In the genomic region with DNA sequence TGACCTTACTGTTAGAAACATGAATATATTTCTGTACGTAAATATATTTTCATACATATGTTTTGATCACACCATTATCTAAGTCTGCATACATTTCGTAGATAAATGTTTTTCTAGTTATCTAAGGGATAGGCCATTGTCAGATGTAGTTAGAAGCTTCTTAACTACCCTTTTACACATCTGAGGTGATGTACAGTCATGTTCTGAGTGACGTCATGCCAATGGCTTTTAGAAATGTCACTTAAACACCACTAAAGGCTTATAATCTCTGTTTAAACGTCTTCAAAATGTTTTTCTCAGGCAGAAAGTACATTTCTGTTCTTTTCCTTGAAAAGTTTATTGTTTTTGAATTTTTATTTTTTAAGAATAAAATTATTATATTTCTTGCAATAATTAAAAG, we compare ENCODE assay signal across 24 cellular contexts.
DNase-seq lines count a peak whose midpoint lies in the region; ATAC-seq, FAIRE-seq and TF ChIP-seq lines count a peak whose summit lies in the region.
"Had no signal": no experiment of that assay in that cellular context is flagged by ENCODE, and none has a peak within 500 bp of the region (broad histone marks: within the 10 kb centered on the region; RNA-seq: fewer than 3 reads in every experiment).

No MANE protein-coding gene starts in this region.

- no peaks in the 10 kb centered on the region for H3K27me3 Mint-ChIP-seq in activated CD8-positive, alpha-beta T cell treated with anti-CD3 and anti-CD28 coated beads for 36 hours
- no peaks in the 10 kb centered on the region for H3K27me3 Mint-ChIP-seq in naive thymus-derived CD4-positive, alpha-beta T cell
- H3K27me3 Mint-ChIP-seq: CD4-positive, alpha-beta T cell had no signal

- no peak for TF ChIP-seq RAD21 in HepG2 (CRISPR knock-in tag; IDR thresholded peaks at IDR 0.05)
- no peak for TF ChIP-seq RAD21 in K562 (CRISPR knock-in tag; conservative IDR thresholded peaks at IDR 0.05 in 1 of 2, IDR thresholded peaks at IDR 0.05 in 1 of 2)

- H3K27me3 ChIP-seq in HepG2 (ENCODE audit: control insufficient read depth in 1 of 2, insufficient read depth in 2 of 2, low read length in 2 of 2) (no peaks in the 10 kb centered on the region), right lobe of liver (no peaks in the 10 kb centered on the region), K562 (ENCODE audit: control insufficient read depth in 2 of 2, insufficient read depth in 2 of 2, low read length in 2 of 2) (no peaks in the 10 kb centered on the region)
- no peaks in the 10 kb centered on the region for H3K27me3 ChIP-seq in naive thymus-derived CD4-positive, alpha-beta T cell (ENCODE audit: control insufficient read depth in 2 of 2, insufficient read depth in 2 of 2, low read length in 2 of 2)
- H3K27me3 ChIP-seq: BLaER1 treated with 17β-estradiol and CSF1 and Interleukin-3, amounts not matched to agents 10 nM and 100 nM had no signal

- H3K79me2 ChIP-seq in HepG2 (ENCODE audit: insufficient read depth, low read length) (no peaks in the 10 kb centered on the region), K562 (ENCODE audit: control insufficient read depth, insufficient read depth, low read length) (no peaks in the 10 kb centered on the region)

- H3K27ac Mint-ChIP-seq in activated CD8-positive, alpha-beta T cell treated with anti-CD3 and anti-CD28 coated beads for 36 hours: no peak overlapping the region
- H3K27ac Mint-ChIP-seq in naive thymus-derived CD4-positive, alpha-beta T cell: no peak overlapping the region
- H3K27ac Mint-ChIP-seq: B cell; CD4-positive, alpha-beta T cell; CD8-positive, alpha-beta T cell had no signal

- BruUV-seq in HepG2 (replicated peaks; lab: Mats Ljungman, UMichigan): no TSS peak
- no TSS peak for BruUV-seq in K562 (replicated peaks; lab: Mats Ljungman, UMichigan)

- POLR2A ChIA-PET in HepG2 (lab: Yijun Ruan, JAX) (no interaction called here), HEK293 (lab: Yijun Ruan, JAX) (no interaction called here), K562 (lab: Yijun Ruan, JAX) (no interaction called here)
- POLR2A ChIA-PET in activated CD8-positive, alpha-beta T cell treated with anti-CD3 and anti-CD28 coated beads for 36 hours (lab: Charles Lee): no interaction called here
- POLR2A ChIA-PET in naive thymus-derived CD4-positive, alpha-beta T cell (lab: Charles Lee): no interaction called here

- 16% methylated on average over 4 of the region's 4 CpGs for whole genome bisulfite sequencing in HepG2 (ENCODE audit: low lambda C conversion rate)
- 29% methylated on average over 4 of the region's 4 CpGs for WGBS in right lobe of liver (ENCODE audit: insufficient coverage, low coverage, low lambda C conversion rate, missing lambda C conversion rate)
- WGBS in K562 (ENCODE audit: insufficient coverage, low coverage, missing lambda C conversion rate): 1% methylated on average over 4 of the region's 4 CpGs

- H3K4me1 Mint-ChIP-seq in activated CD8-positive, alpha-beta T cell treated with anti-CD3 and anti-CD28 coated beads for 36 hours (ENCODE audit: low read depth): no peaks in the 10 kb centered on the region
- H3K4me1 Mint-ChIP-seq in naive thymus-derived CD4-positive, alpha-beta T cell: no peaks in the 10 kb centered on the region

- no peaks in the 10 kb centered on the region for H4K20me1 ChIP-seq in HepG2 (ENCODE audit: insufficient read depth, low read length)
- H4K20me1 ChIP-seq in K562 (replicated peaks; ENCODE audit: control insufficient read depth, insufficient read depth, low read length): no peaks in the 10 kb centered on the region
- H4K20me1 ChIP-seq: BLaER1 treated with 17β-estradiol and CSF1 and Interleukin-3, amounts not matched to agents 10 nM and 100 nM had no signal

- no peak overlapping the region for H3K4me3 Mint-ChIP-seq in activated CD8-positive, alpha-beta T cell treated with anti-CD3 and anti-CD28 coated beads for 36 hours
- H3K4me3 Mint-ChIP-seq in naive thymus-derived CD4-positive, alpha-beta T cell: no peak overlapping the region
- H3K4me3 Mint-ChIP-seq: B cell; CD4-positive, alpha-beta T cell; CD8-positive, alpha-beta T cell had no signal

- no peak for TF ChIP-seq EP300 in HepG2 (IDR thresholded peaks at IDR 0.05; ENCODE audit: low read depth in 2 of 2, low read length in 2 of 2)
- no peak for TF ChIP-seq EP300 in HepG2 (CRISPR knock-in tag; IDR thresholded peaks at IDR 0.05; ENCODE audit: borderline replicate concordance)
- no peak for TF ChIP-seq EP300 in K562 (IDR thresholded peaks at IDR 0.05; ENCODE audit: low read length)

- H3K9me3 ChIP-seq in HepG2 (ENCODE audit: low read length) (peaks cover 85% of the 10 kb centered on the region), right lobe of liver (no peaks in the 10 kb centered on the region), HEK293 (ENCODE audit: control insufficient read depth, insufficient read depth, low read depth, low read length) (no peaks in the 10 kb centered on the region), K562 (replicated peaks; ENCODE audit: control insufficient read depth, insufficient read depth, low read depth, low read length) (no peaks in the 10 kb centered on the region)
- no peaks in the 10 kb centered on the region for H3K9me3 ChIP-seq in naive thymus-derived CD4-positive, alpha-beta T cell (ENCODE audit: control insufficient read depth in 2 of 3, low read length in 3 of 3)
- H3K9me3 ChIP-seq: BLaER1 treated with 17β-estradiol and CSF1 and Interleukin-3, amounts not matched to agents 10 nM and 100 nM; Caco-2 had no signal

- TF ChIP-seq CTCF in HepG2 (CRISPR knock-in tag; IDR thresholded peaks at IDR 0.05): no peak
- no peak for TF ChIP-seq CTCF in right lobe of liver (IDR thresholded peaks at IDR 0.05)
- TF ChIP-seq CTCF in HEK293 (tag by site-specific recombination; IDR thresholded peaks at IDR 0.05): no peak
- TF ChIP-seq CTCF in K562 (IDR thresholded peaks at IDR 0.05 in 2 of 3, conservative IDR thresholded peaks at IDR 0.05 in 1 of 3; ENCODE audit: insufficient read depth in 2 of 3, low read depth in 1 of 3, low read length in 3 of 3): no peak
- TF ChIP-seq CTCF in activated CD8-positive, alpha-beta T cell treated with anti-CD3 and anti-CD28 coated beads for 36 hours (IDR thresholded peaks at IDR 0.05): no peak

- TF ChIP-seq POLR2A in HepG2 (IDR thresholded peaks at IDR 0.05; ENCODE audit: insufficient read depth in 1 of 2, low read depth in 2 of 2, low read length in 2 of 2) (no peak), right lobe of liver (IDR thresholded peaks at IDR 0.05) (no peak), K562 (conservative IDR thresholded peaks at IDR 0.05) (no peak)

- CTCF ChIA-PET in HepG2 (lab: Yijun Ruan, JAX; ENCODE audit: low intra/inter-chr PET ratio, low total read pairs): no interaction called here
- CTCF ChIA-PET in HEK293 (lab: Yijun Ruan, JAX): no interaction called here
- CTCF ChIA-PET in K562 (lab: Yijun Ruan, JAX; ENCODE audit: low intra/inter-chr PET ratio): no interaction called here
- CTCF ChIA-PET in activated CD8-positive, alpha-beta T cell treated with anti-CD3 and anti-CD28 coated beads for 36 hours (lab: Charles Lee): no interaction called here
- CTCF ChIA-PET in naive thymus-derived CD4-positive, alpha-beta T cell (lab: Charles Lee): no interaction called here

- H3K4me3 ChIP-seq in HepG2 (replicated peaks in 1 of 3; ENCODE audit: insufficient read depth in 1 of 3, low read depth in 2 of 3, low read length in 3 of 3) (no peak overlapping the region), right lobe of liver (no peak overlapping the region), HEK293 (ENCODE audit: low read depth, low read length) (no peak overlapping the region), K562 (no peak overlapping the region)
- no peak overlapping the region for H3K4me3 ChIP-seq in naive thymus-derived CD4-positive, alpha-beta T cell (ENCODE audit: low read length)
- H3K4me3 ChIP-seq: BLaER1 treated with 17β-estradiol and CSF1 and Interleukin-3, amounts not matched to agents 10 nM and 100 nM; GM12878 had no signal

- H3K4me1 ChIP-seq in HepG2 (ENCODE audit: insufficient read depth, low read length) (no peaks in the 10 kb centered on the region), right lobe of liver (no peaks in the 10 kb centered on the region), HEK293 (ENCODE audit: control insufficient read depth, insufficient read depth, low read length) (no peaks in the 10 kb centered on the region), K562 (replicated peaks in 1 of 2; ENCODE audit: control insufficient read depth in 2 of 2, insufficient read depth in 2 of 2, low read length in 2 of 2) (no peaks in the 10 kb centered on the region)
- H3K4me1 ChIP-seq in naive thymus-derived CD4-positive, alpha-beta T cell (ENCODE audit: control insufficient read depth in 2 of 2, insufficient read depth in 2 of 2, low read length in 2 of 2): no peaks in the 10 kb centered on the region
- H3K4me1 ChIP-seq: BLaER1 treated with 17β-estradiol and CSF1 and Interleukin-3, amounts not matched to agents 10 nM and 100 nM; Caco-2 had no signal

- H3K4me2 ChIP-seq in HepG2 (ENCODE audit: low read depth, low read length) (no peak overlapping the region), K562 (ENCODE audit: insufficient read depth, low read length) (no peak overlapping the region)
- H3K4me2 ChIP-seq: BLaER1 treated with 17β-estradiol and CSF1 and Interleukin-3, amounts not matched to agents 10 nM and 100 nM had no signal

- in situ Hi-C loops in HepG2 (cut with HindIII; ENCODE audit: extremely low pct_ligation_motif_present, low pct_unique_long_range_greater_than_20kb): no loop called here
- in situ Hi-C loops in K562 (cut with MboI): no loop called here

- H3K9me1 ChIP-seq in K562 (ENCODE audit: control insufficient read depth, insufficient read depth, low read length): no peaks in the 10 kb centered on the region

- no peak for ATAC-seq in HepG2
- ATAC-seq in right lobe of liver: no peak
- ATAC-seq in K562: no peak
- no peak for ATAC-seq in GM18502 (IDR thresholded peaks at IDR 0.05; ENCODE audit: poor library complexity, unreplicated experiment)
- no peak for ATAC-seq in activated CD8-positive, alpha-beta T cell treated with anti-CD3 and anti-CD28 coated beads for 36 hours
- ATAC-seq in naive thymus-derived CD4-positive, alpha-beta T cell: no peak
- ATAC-seq: CD8-positive, alpha-beta T cell; GM12878 had no signal

- intact Hi-C loops in HepG2 (cut with micrococcal nuclease; ENCODE audit: unreplicated experiment): no loop called here
- intact Hi-C loops in right lobe of liver (cut with DNase I): no loop called here
- intact Hi-C loops in K562 (cut with micrococcal nuclease): no loop called here
- intact Hi-C loops in activated CD8-positive, alpha-beta T cell treated with anti-CD3 and anti-CD28 coated beads for 36 hours (cut with micrococcal nuclease): no loop called here
- intact Hi-C loops in naive thymus-derived CD4-positive, alpha-beta T cell (cut with micrococcal nuclease): no loop called here

- no peak for FAIRE-seq in HepG2 (lab: Jason Lieb, UNC)
- no peak for FAIRE-seq in K562 (lab: Jason Lieb, UNC)
- FAIRE-seq: A204.1, D721Med, GM12878, GM12892, GM19239 had no signal

- H3K9ac ChIP-seq in HepG2 (ENCODE audit: insufficient read depth, low read depth, low read length) (no peak overlapping the region), K562 (ENCODE audit: insufficient read depth in 1 of 2, low read depth in 2 of 2, low read length in 2 of 2) (no peak overlapping the region)
- H3K9ac ChIP-seq: BLaER1 treated with 17β-estradiol and CSF1 and Interleukin-3, amounts not matched to agents 10 nM and 100 nM had no signal

- H3K36me3 ChIP-seq in HepG2 (replicated peaks in 1 of 2; ENCODE audit: control insufficient read depth in 1 of 2, insufficient read depth in 2 of 2, low read length in 2 of 2) (no peaks in the 10 kb centered on the region), right lobe of liver (no peaks in the 10 kb centered on the region), HEK293 (ENCODE audit: control insufficient read depth in 2 of 2, insufficient read depth in 1 of 2, low read length in 2 of 2) (no peaks in the 10 kb centered on the region), K562 (ENCODE audit: control insufficient read depth, insufficient read depth, low read length) (no peaks in the 10 kb centered on the region)
- no peaks in the 10 kb centered on the region for H3K36me3 ChIP-seq in naive thymus-derived CD4-positive, alpha-beta T cell (ENCODE audit: control insufficient read depth in 2 of 3, insufficient read depth in 3 of 3, low read length in 3 of 3)
- H3K36me3 ChIP-seq: BLaER1 treated with 17β-estradiol and CSF1 and Interleukin-3, amounts not matched to agents 10 nM and 100 nM had no signal

- no peak for DNase-seq in HepG2 (ENCODE audit: low spot score)
- no peak for DNase-seq in right lobe of liver
- DNase-seq in K562 (ENCODE audit: extremely low read depth in 1 of 4, low spot score in 3 of 4): no peak
- no peak for DNase-seq in activated CD8-positive, alpha-beta T cell treated with anti-CD3 and anti-CD28 coated beads for 36 hours
- no peak for DNase-seq in naive thymus-derived CD4-positive, alpha-beta T cell
- DNase-seq: 8988T; ACHN; AML-193; Caco-2; Calu3; CD4-positive, alpha-beta T cell; CD8-positive, alpha-beta T cell; DMS79 treated with DMSO at 0.1 percent for 48 hours; GDM1 had no signal

- no peak overlapping the region for H2AFZ ChIP-seq in HepG2 (ENCODE audit: low read length)
- no peak overlapping the region for H2AFZ ChIP-seq in K562 (ENCODE audit: low read depth, low read length)

- no peak overlapping the region for H3K27ac ChIP-seq in HepG2 (ENCODE audit: extremely low read length, insufficient read depth, low read length)
- H3K27ac ChIP-seq in right lobe of liver: no peak overlapping the region
- no peak overlapping the region for H3K27ac ChIP-seq in HEK293 (ENCODE audit: extremely low read depth, low read depth, low read length)
- H3K27ac ChIP-seq in K562 (ENCODE audit: extremely low read depth, low read depth, low read length): no peak overlapping the region
- no peak overlapping the region for H3K27ac ChIP-seq in naive thymus-derived CD4-positive, alpha-beta T cell (ENCODE audit: low read depth, low read length)
- H3K27ac ChIP-seq: BLaER1 treated with 17β-estradiol and CSF1 and Interleukin-3, amounts not matched to agents 10 nM and 100 nM; C4-2B had no signal

- H3K9me3 Mint-ChIP-seq in activated CD8-positive, alpha-beta T cell treated with anti-CD3 and anti-CD28 coated beads for 36 hours: no peaks in the 10 kb centered on the region
- H3K9me3 Mint-ChIP-seq in naive thymus-derived CD4-positive, alpha-beta T cell: no peaks in the 10 kb centered on the region
- H3K9me3 Mint-ChIP-seq: CD4-positive, alpha-beta T cell; CD8-positive, alpha-beta T cell had no signal

- no peaks in the 10 kb centered on the region for H3K36me3 Mint-ChIP-seq in activated CD8-positive, alpha-beta T cell treated with anti-CD3 and anti-CD28 coated beads for 36 hours (ENCODE audit: low read depth)
- no peaks in the 10 kb centered on the region for H3K36me3 Mint-ChIP-seq in naive thymus-derived CD4-positive, alpha-beta T cell
- H3K36me3 Mint-ChIP-seq: CD8-positive, alpha-beta T cell had no signal
